ENCODE assay signal across 1 cellular context in genomic region chr4:6749340-6750171, GRCh38.
TF ChIP-seq lines count a peak whose summit lies in the region.

No MANE protein-coding gene starts in this region.

TF ChIP-seq in HepG2, 621 proteins besides CTCF, POLR2A, EP300 and RAD21 (continued from another document and continues in another):
- 0 out of 2 replicates have a peak, but pooled peaks have one; percentile 38 for TF ChIP-seq BCL3 (CRISPR knock-in tag; IDR thresholded peaks at IDR 0.05)
- no peak for TF ChIP-seq ZSCAN29 (CRISPR knock-in tag; conservative IDR thresholded peaks at IDR 0.05)
- TF ChIP-seq ISL2 (CRISPR knock-in tag; IDR thresholded peaks at IDR 0.05): peak; percentile 53; the same call in 1 of the 2 replicates
- TF ChIP-seq ZNF768 (CRISPR knock-in tag; IDR thresholded peaks at IDR 0.05): peak; percentile 84
- TF ChIP-seq NAIF1 (CRISPR knock-in tag; IDR thresholded peaks at IDR 0.05; ENCODE audit: borderline replicate concordance): 0 out of 2 replicates have a peak, but pooled peaks have one; percentile 22
- no peak for TF ChIP-seq ELF4 (CRISPR knock-in tag; IDR thresholded peaks at IDR 0.05; ENCODE audit: borderline replicate concordance)
- peak; percentile 71; the same call in 1 of the 2 replicates for TF ChIP-seq ZMYM4 (CRISPR knock-in tag; IDR thresholded peaks at IDR 0.05)
- TF ChIP-seq, protein P1, sequence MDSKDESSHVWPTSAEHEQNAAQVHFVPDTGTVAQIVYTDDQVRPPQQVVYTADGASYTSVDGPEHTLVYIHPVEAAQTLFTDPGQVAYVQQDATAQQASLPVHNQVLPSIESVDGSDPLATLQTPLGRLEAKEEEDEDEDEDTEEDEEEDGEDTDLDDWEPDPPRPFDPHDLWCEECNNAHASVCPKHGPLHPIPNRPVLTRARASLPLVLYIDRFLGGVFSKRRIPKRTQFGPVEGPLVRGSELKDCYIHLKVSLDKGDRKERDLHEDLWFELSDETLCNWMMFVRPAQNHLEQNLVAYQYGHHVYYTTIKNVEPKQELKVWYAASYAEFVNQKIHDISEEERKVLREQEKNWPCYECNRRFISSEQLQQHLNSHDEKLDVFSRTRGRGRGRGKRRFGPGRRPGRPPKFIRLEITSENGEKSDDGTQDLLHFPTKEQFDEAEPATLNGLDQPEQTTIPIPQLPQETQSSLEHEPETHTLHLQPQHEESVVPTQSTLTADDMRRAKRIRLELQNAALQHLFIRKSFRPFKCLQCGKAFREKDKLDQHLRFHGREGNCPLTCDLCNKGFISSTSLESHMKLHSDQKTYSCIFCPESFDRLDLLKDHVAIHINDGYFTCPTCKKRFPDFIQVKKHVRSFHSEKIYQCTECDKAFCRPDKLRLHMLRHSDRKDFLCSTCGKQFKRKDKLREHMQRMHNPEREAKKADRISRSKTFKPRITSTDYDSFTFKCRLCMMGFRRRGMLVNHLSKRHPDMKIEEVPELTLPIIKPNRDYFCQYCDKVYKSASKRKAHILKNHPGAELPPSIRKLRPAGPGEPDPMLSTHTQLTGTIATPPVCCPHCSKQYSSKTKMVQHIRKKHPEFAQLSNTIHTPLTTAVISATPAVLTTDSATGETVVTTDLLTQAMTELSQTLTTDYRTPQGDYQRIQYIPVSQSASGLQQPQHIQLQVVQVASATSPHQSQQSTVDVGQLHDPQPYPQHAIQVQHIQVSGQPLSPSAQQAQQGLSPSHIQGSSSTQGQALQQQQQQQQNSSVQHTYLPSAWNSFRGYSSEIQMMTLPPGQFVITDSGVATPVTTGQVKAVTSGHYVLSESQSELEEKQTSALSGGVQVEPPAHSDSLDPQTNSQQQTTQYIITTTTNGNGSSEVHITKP (CRISPR knock-in tag; IDR thresholded peaks at IDR 0.05; ENCODE audit: low read depth): peak; percentile 70; the same call in 1 of the 2 replicates
- no peak; the same call in 1 of the 2 replicates for TF ChIP-seq SMAD1 (CRISPR knock-in tag; IDR thresholded peaks at IDR 0.05; ENCODE audit: borderline replicate concordance, low read depth)
- 0 out of 2 replicates have a peak, but pooled peaks have one; percentile 54 for TF ChIP-seq SP4 (CRISPR knock-in tag; IDR thresholded peaks at IDR 0.05)
- TF ChIP-seq ZNF879 (CRISPR knock-in tag; IDR thresholded peaks at IDR 0.05): no peak
- TF ChIP-seq HNF4A (CRISPR knock-in tag; IDR thresholded peaks at IDR 0.05): peak; percentile 93
- TF ChIP-seq GTF3A (CRISPR knock-in tag; conservative IDR thresholded peaks at IDR 0.05): no peak
- peak; percentile 81 for TF ChIP-seq RERE (CRISPR knock-in tag; IDR thresholded peaks at IDR 0.05; ENCODE audit: low read depth)
- no peak for TF ChIP-seq FOXK2 (IDR thresholded peaks at IDR 0.05)
- peak; percentile 74 for TF ChIP-seq ZNF501 (CRISPR knock-in tag; IDR thresholded peaks at IDR 0.05)
- no peak for TF ChIP-seq U2AF1 (optimal IDR thresholded peaks at IDR 0.05; ENCODE audit: low read depth, low read length)
- TF ChIP-seq KLF6 (CRISPR knock-in tag; IDR thresholded peaks at IDR 0.05): 0 out of 2 replicates have a peak, but pooled peaks have one; percentile 23
- TF ChIP-seq RBAK (CRISPR knock-in tag; IDR thresholded peaks at IDR 0.05): no peak
- TF ChIP-seq ZNF629 (CRISPR knock-in tag; conservative IDR thresholded peaks at IDR 0.05): peak; percentile 44; the same call in 1 of the 2 replicates
- TF ChIP-seq SSRP1 (CRISPR knock-in tag; IDR thresholded peaks at IDR 0.05): no peak
- peak; percentile 32; the same call in 1 of the 2 replicates for TF ChIP-seq MLXIP (CRISPR knock-in tag; IDR thresholded peaks at IDR 0.05; ENCODE audit: borderline replicate concordance)
- TF ChIP-seq ZNF256 (CRISPR knock-in tag; conservative IDR thresholded peaks at IDR 0.05): no peak
- TF ChIP-seq CSRNP1 (CRISPR knock-in tag; IDR thresholded peaks at IDR 0.05): no peak
- TF ChIP-seq FOXK1 (CRISPR knock-in tag; IDR thresholded peaks at IDR 0.05; ENCODE audit: borderline replicate concordance, low read depth): no peak
- TF ChIP-seq WIZ (CRISPR knock-in tag; IDR thresholded peaks at IDR 0.05): 0 out of 2 replicates have a peak, but pooled peaks have one; percentile 66
- peak; percentile 87 for TF ChIP-seq ESRRA (CRISPR knock-in tag; IDR thresholded peaks at IDR 0.05; ENCODE audit: low read depth)
- TF ChIP-seq SP140L (CRISPR knock-in tag; IDR thresholded peaks at IDR 0.05; ENCODE audit: borderline replicate concordance): no peak
- peak; percentile 57; the same call in 1 of the 2 replicates for TF ChIP-seq ZNF337 (CRISPR knock-in tag; IDR thresholded peaks at IDR 0.05; ENCODE audit: borderline replicate concordance, low read depth)
- no peak for TF ChIP-seq ZBTB33 (CRISPR knock-in tag; IDR thresholded peaks at IDR 0.05)
- no peak for TF ChIP-seq GTF2F1 (IDR thresholded peaks at IDR 0.05; ENCODE audit: low read length)
- no peak for TF ChIP-seq ZNF432 (CRISPR knock-in tag; IDR thresholded peaks at IDR 0.05; ENCODE audit: borderline replicate concordance)
- TF ChIP-seq ZBTB7B (CRISPR knock-in tag; IDR thresholded peaks at IDR 0.05): peak; percentile 94
- TF ChIP-seq CHD2 (IDR thresholded peaks at IDR 0.05; ENCODE audit: low read depth, low read length): no peak
- TF ChIP-seq ONECUT2 (CRISPR knock-in tag; IDR thresholded peaks at IDR 0.05): 0 out of 2 replicates have a peak, but pooled peaks have one; percentile 10
- TF ChIP-seq HMGA1 (CRISPR knock-in tag; conservative IDR thresholded peaks at IDR 0.05): no peak
- no peak; the same call in 1 of the 2 replicates for TF ChIP-seq ZBTB2 (CRISPR knock-in tag; IDR thresholded peaks at IDR 0.05; ENCODE audit: low read depth)
- no peak for TF ChIP-seq SMAD9 (CRISPR knock-in tag; IDR thresholded peaks at IDR 0.05)
- TF ChIP-seq ZNF451 (CRISPR knock-in tag; IDR thresholded peaks at IDR 0.05): peak; percentile 66; the same call in 1 of the 2 replicates
- TF ChIP-seq MTERF4 (CRISPR knock-in tag; IDR thresholded peaks at IDR 0.05): no peak
- TF ChIP-seq PAWR (CRISPR knock-in tag; IDR thresholded peaks at IDR 0.05; ENCODE audit: borderline replicate concordance): no peak; the same call in 1 of the 2 replicates
- no peak for TF ChIP-seq ZNF496 (CRISPR knock-in tag; IDR thresholded peaks at IDR 0.05; ENCODE audit: insufficient replicate concordance)
- no peak for TF ChIP-seq ZNF570 (CRISPR knock-in tag; IDR thresholded peaks at IDR 0.05; ENCODE audit: borderline replicate concordance)
- no peak for TF ChIP-seq MAFG (CRISPR knock-in tag; IDR thresholded peaks at IDR 0.05)
- peak; percentile 78 for TF ChIP-seq JUN (CRISPR knock-in tag; IDR thresholded peaks at IDR 0.05)
